9 cellular contexts compared by ENCODE assay signal in the genomic region with DNA sequence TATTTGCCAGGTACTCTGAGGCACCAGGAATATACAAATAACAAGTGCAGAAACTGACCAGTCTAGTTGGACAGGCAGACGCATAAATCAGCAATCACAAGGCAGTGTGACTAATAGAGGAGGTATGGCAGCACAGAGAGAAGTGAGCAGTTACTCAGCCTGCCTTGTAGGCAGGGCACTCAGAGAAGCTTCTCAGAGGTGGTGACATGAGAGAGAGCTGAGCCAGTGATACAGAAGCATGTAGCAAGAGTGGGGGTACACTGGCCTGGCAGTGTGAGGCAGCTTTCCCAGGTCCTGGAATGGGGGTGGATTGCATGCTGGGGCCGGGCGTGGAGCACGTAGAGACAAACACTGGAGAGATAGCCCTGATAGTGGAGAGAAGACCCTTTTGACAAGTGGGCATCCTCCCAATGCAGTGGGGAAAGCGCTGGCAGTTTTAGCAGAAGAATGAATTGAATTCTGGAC. TPM values are rescaled to one million over a fixed set of nuclear protein-coding genes. Genes with fewer than 3 reads are reported as not detected.
DNase-seq lines count a peak whose midpoint lies in the region; ATAC-seq and TF ChIP-seq lines count a peak whose summit lies in the region.
"Had no signal": no experiment of that assay in that cellular context is flagged by ENCODE, and none has a peak within 500 bp of the region (broad histone marks: within the 10 kb centered on the region; RNA-seq: fewer than 3 reads in every experiment).

No MANE protein-coding gene starts in this region.

- no peak for ATAC-seq in GM21360 (IDR thresholded peaks at IDR 0.05; ENCODE audit: unreplicated experiment)
- no peak for ATAC-seq in HG03354 (IDR thresholded peaks at IDR 0.05; ENCODE audit: poor library complexity, severe bottlenecking, unreplicated experiment)

- peaks cover 17% of the 10 kb centered on the region; the same call in 1 of the 2 replicates for H3K36me3 ChIP-seq in SJCRH30

- H3K9me3 ChIP-seq in SJCRH30 (replicated peaks) = no peaks in the 10 kb centered on the region

- in situ Hi-C loops in Caki2 (cut with HindIII; ENCODE audit: low pct_unique_long_range_greater_than_20kb, low sequenced_read_pairs) = no loop called here

- peak overlapping the region; percentile 87 for H3K27ac ChIP-seq in SJCRH30

- DNase-seq in Caki2 (ENCODE audit: low read depth) = peak; percentile 92
- peak; percentile 66 to 72 for DNase-seq in SJCRH30
- peak; percentile 96 for DNase-seq in fibroblast of pulmonary artery (ENCODE audit: low read depth)
- peak; percentile 59 for DNase-seq in pulmonary artery endothelial cell (ENCODE audit: low read depth, low spot score)
- DNase-seq in NCI-H187 treated with DMSO at 0.1 percent for 48 hours (lab: John Stamatoyannopoulos, UW) = no peak
- no peak for DNase-seq in effector CD8-positive, alpha-beta T cell (lab: John Stamatoyannopoulos, UW)
- DNase-seq: NCI-H446 had no signal

- H3K4me3 ChIP-seq in SJCRH30 (no peak overlapping the region), fibroblast of pulmonary artery (replicated peaks; ENCODE audit: low read depth, low read length) (no peak overlapping the region)

- H3K4me1 ChIP-seq in SJCRH30 = peaks cover 54% of the 10 kb centered on the region

- no peaks in the 10 kb centered on the region for H3K27me3 ChIP-seq in SJCRH30

- no peak for TF ChIP-seq CTCF in fibroblast of pulmonary artery (IDR thresholded peaks at IDR 0.05; ENCODE audit: low read length, missing control alignments)

RNA-seq across cellular contexts. Expression of a gene that starts 7.8 kb away (rescaled TPM):
- 162 and 199 TPM in 2 replicates for total RNA-seq in Caki2 (2014; rRNA removed; shearing (Covaris generic); ENCODE audit: low replicate concordance)
- total RNA-seq in SJCRH30 (2014; rRNA removed; shearing (Covaris generic)) = 30.8 and 33.9 TPM in 2 replicates
- 55.1 and 59.9 TPM in 2 replicates for total RNA-seq in pulmonary artery endothelial cell

RNA-seq across cellular contexts. Expression of a gene that starts 39.7 kb away (rescaled TPM):
- not detected in 2 replicates for total RNA-seq in Caki2 (2014; rRNA removed; shearing (Covaris generic); ENCODE audit: low replicate concordance)
- total RNA-seq in SJCRH30 (2014; rRNA removed; shearing (Covaris generic)) = 230 and 281 TPM in 2 replicates
- not detected in 2 replicates for total RNA-seq in pulmonary artery endothelial cell

RNA-seq across cellular contexts. Expression of a gene that starts 45.7 kb away (rescaled TPM):
- 235 and 239 TPM in 2 replicates for total RNA-seq in Caki2 (2014; rRNA removed; shearing (Covaris generic); ENCODE audit: low replicate concordance)
- 80.6 and 84.6 TPM in 2 replicates for total RNA-seq in SJCRH30 (2014; rRNA removed; shearing (Covaris generic))
- 461 and 549 TPM in 2 replicates for total RNA-seq in pulmonary artery endothelial cell

Comparison
In these comparisons a context has a peak if more than half of its experiments do, and no peak if none do; other contexts are left out.
1. DNase-seq: peak in Caki2 (single experiment), SJCRH30 (2 of 2), fibroblast of pulmonary artery (single experiment) and pulmonary artery endothelial cell (single experiment); none in NCI-H187 treated with DMSO at 0.1 percent for 48 hours (single experiment) and effector CD8-positive, alpha-beta T cell (single experiment).
2. RNA of a gene that starts 39.7 kb away (total RNA-seq): 230 to 281 TPM in SJCRH30; not detected in Caki2 and not detected in pulmonary artery endothelial cell; every median in the first group is over 100 times any median in the second.